In the genomic region with DNA sequence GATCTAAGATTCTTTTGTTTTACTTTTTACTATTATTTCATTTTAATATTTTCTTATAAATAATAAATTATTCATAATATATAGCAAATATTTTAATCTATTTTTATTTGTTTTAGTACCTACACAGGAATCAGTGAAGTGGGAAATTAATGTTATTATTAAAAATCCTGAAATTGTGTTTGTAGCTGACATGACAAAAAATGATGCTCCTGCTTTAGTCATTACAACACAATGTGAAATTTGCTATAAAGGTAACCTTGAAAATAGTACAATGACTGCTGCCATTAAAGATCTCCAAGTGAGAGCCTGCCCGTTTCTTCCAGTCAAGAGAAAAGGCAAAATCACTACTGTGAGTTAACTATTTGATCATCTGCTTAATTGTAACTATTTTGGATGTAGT, we compare ENCODE assay signal across 20 cellular contexts.
DNase-seq lines count a peak whose midpoint lies in the region; ATAC-seq, FAIRE-seq and TF ChIP-seq lines count a peak whose summit lies in the region.
"Had no signal": no experiment of that assay in that cellular context is flagged by ENCODE, and none has a peak within 500 bp of the region (broad histone marks: within the 10 kb centered on the region; RNA-seq: fewer than 3 reads in every experiment).

No MANE protein-coding gene starts in this region.

- TF ChIP-seq EP300 in HepG2 (IDR thresholded peaks at IDR 0.05; ENCODE audit: low read depth in 2 of 2, low read length in 2 of 2): no peak
- TF ChIP-seq EP300 in HepG2 (CRISPR knock-in tag; IDR thresholded peaks at IDR 0.05; ENCODE audit: borderline replicate concordance): no peak
- TF ChIP-seq EP300 in K562 (IDR thresholded peaks at IDR 0.05; ENCODE audit: low read length): no peak

- H3K9me3 ChIP-seq in HepG2 (ENCODE audit: low read length): no peaks in the 10 kb centered on the region
- no peaks in the 10 kb centered on the region for H3K9me3 ChIP-seq in right lobe of liver
- H3K9me3 ChIP-seq in K562 (replicated peaks; ENCODE audit: control insufficient read depth, insufficient read depth, low read depth, low read length): no peaks in the 10 kb centered on the region
- H3K9me3 ChIP-seq: Caco-2 had no signal

- H3K9me1 ChIP-seq in K562 (ENCODE audit: control insufficient read depth, insufficient read depth, low read length): no peaks in the 10 kb centered on the region

- no peak overlapping the region for H3K4me2 ChIP-seq in HepG2 (ENCODE audit: low read depth, low read length)
- no peak overlapping the region for H3K4me2 ChIP-seq in K562 (ENCODE audit: insufficient read depth, low read length)
- H3K4me2 ChIP-seq: GM23338 had no signal

- H3K27ac ChIP-seq in HepG2 (ENCODE audit: extremely low read length, insufficient read depth, low read length) (no peak overlapping the region), right lobe of liver (no peak overlapping the region), K562 (ENCODE audit: extremely low read depth, low read depth, low read length) (no peak overlapping the region), RWPE1 (no peak overlapping the region)
- H3K27ac ChIP-seq: 22Rv1 had no signal

- in situ Hi-C loops in HepG2 (cut with HindIII; ENCODE audit: extremely low pct_ligation_motif_present, low pct_unique_long_range_greater_than_20kb): no loop called here
- in situ Hi-C loops in K562 (cut with MboI): no loop called here

- TF ChIP-seq RAD21 in HepG2 (CRISPR knock-in tag; IDR thresholded peaks at IDR 0.05) (no peak), K562 (CRISPR knock-in tag; conservative IDR thresholded peaks at IDR 0.05 in 1 of 2, IDR thresholded peaks at IDR 0.05 in 1 of 2) (no peak)

- H3K4me3 ChIP-seq in HepG2 (replicated peaks in 1 of 3; ENCODE audit: insufficient read depth in 1 of 3, low read depth in 2 of 3, low read length in 3 of 3): no peak overlapping the region
- no peak overlapping the region for H3K4me3 ChIP-seq in right lobe of liver
- H3K4me3 ChIP-seq in K562: no peak overlapping the region
- H3K4me3 ChIP-seq: GM12878, GM23338 had no signal

- H4K20me1 ChIP-seq in HepG2 (ENCODE audit: insufficient read depth, low read length): no peaks in the 10 kb centered on the region
- no peaks in the 10 kb centered on the region for H4K20me1 ChIP-seq in K562 (replicated peaks; ENCODE audit: control insufficient read depth, insufficient read depth, low read length)

- TF ChIP-seq CTCF in HepG2 (CRISPR knock-in tag; IDR thresholded peaks at IDR 0.05): no peak
- TF ChIP-seq CTCF in right lobe of liver (IDR thresholded peaks at IDR 0.05): no peak
- TF ChIP-seq CTCF in K562 (IDR thresholded peaks at IDR 0.05 in 2 of 3, conservative IDR thresholded peaks at IDR 0.05 in 1 of 3; ENCODE audit: insufficient read depth in 2 of 3, low read depth in 1 of 3, low read length in 3 of 3): no peak
- TF ChIP-seq CTCF in RWPE1 (conservative IDR thresholded peaks at IDR 0.05; ENCODE audit: low read depth): no peak

- no peak overlapping the region for H2AFZ ChIP-seq in HepG2 (ENCODE audit: low read length)
- H2AFZ ChIP-seq in K562 (ENCODE audit: low read depth, low read length): no peak overlapping the region
- H2AFZ ChIP-seq: GM23338 had no signal

- CTCF ChIA-PET in HepG2 (lab: Yijun Ruan, JAX; ENCODE audit: low intra/inter-chr PET ratio, low total read pairs): no interaction called here
- CTCF ChIA-PET in K562 (lab: Yijun Ruan, JAX; ENCODE audit: low intra/inter-chr PET ratio): no interaction called here
- CTCF ChIA-PET in RWPE1 (lab: Yijun Ruan, JAX): interaction anchor here (0.7 kb wide), 1 partner anchor 19 kb away, joined by 3 read pairs; no protein-coding TSS in a partner anchor

- intact Hi-C loops in HepG2 (cut with micrococcal nuclease; ENCODE audit: unreplicated experiment) (no loop called here), right lobe of liver (cut with DNase I) (no loop called here), K562 (cut with micrococcal nuclease) (no loop called here)

- no peak for ATAC-seq in HepG2
- no peak for ATAC-seq in right lobe of liver
- no peak for ATAC-seq in K562
- no peak for ATAC-seq in GM18498 (IDR thresholded peaks at IDR 0.05; ENCODE audit: unreplicated experiment)
- no peak for ATAC-seq in HG02798 (IDR thresholded peaks at IDR 0.05; ENCODE audit: poor library complexity, unreplicated experiment)
- ATAC-seq: CD8-positive, alpha-beta T cell; GM12878; GM23338; HCT116 had no signal

- POLR2A ChIA-PET in HepG2 (lab: Yijun Ruan, JAX): no interaction called here
- POLR2A ChIA-PET in K562 (lab: Yijun Ruan, JAX): interaction anchor here (0.6 kb wide), 1 partner anchor 33 kb away, joined by 3 read pairs; no protein-coding TSS in a partner anchor
- POLR2A ChIA-PET in RWPE1 (lab: Yijun Ruan, JAX; ENCODE audit: low non-redundant PET): no interaction called here

- DNase-seq in HepG2 (ENCODE audit: low spot score) (no peak), right lobe of liver (no peak), RCC 7860 (ENCODE audit: low spot score) (no peak), K562 (ENCODE audit: extremely low read depth in 1 of 4, low spot score in 3 of 4) (no peak), OCI-M2 (lab: John Stamatoyannopoulos, UW; ENCODE audit: unreplicated experiment) (no peak), RWPE1 (ENCODE audit: low spot score) (no peak)
- DNase-seq: C1 segment of cervical spinal cord; Caco-2; CD8-positive, alpha-beta T cell; DMS153; DND-41; GDM1; H9 had no signal

- H3K36me3 ChIP-seq in HepG2 (replicated peaks in 1 of 2; ENCODE audit: control insufficient read depth in 1 of 2, insufficient read depth in 2 of 2, low read length in 2 of 2): peaks cover 1 to 13% of the 10 kb centered on the region in 2 experiments; a peak in 3 of 5 replicates
- H3K36me3 ChIP-seq in right lobe of liver: peaks cover 0 to 19% (median 0%) of the 10 kb centered on the region in 4 donors
- peaks cover 26% of the 10 kb centered on the region; the same call in 1 of the 3 replicates for H3K36me3 ChIP-seq in K562 (ENCODE audit: control insufficient read depth, insufficient read depth, low read length)

- H3K4me1 ChIP-seq in HepG2 (ENCODE audit: insufficient read depth, low read length) (no peaks in the 10 kb centered on the region), right lobe of liver (no peaks in the 10 kb centered on the region), K562 (replicated peaks in 1 of 2; ENCODE audit: control insufficient read depth in 2 of 2, insufficient read depth in 2 of 2, low read length in 2 of 2) (no peaks in the 10 kb centered on the region)
- H3K4me1 ChIP-seq: Caco-2 had no signal

- no peaks in the 10 kb centered on the region for H3K27me3 ChIP-seq in HepG2 (ENCODE audit: control insufficient read depth in 1 of 2, insufficient read depth in 2 of 2, low read length in 2 of 2)
- no peaks in the 10 kb centered on the region for H3K27me3 ChIP-seq in right lobe of liver
- H3K27me3 ChIP-seq in K562 (ENCODE audit: control insufficient read depth in 2 of 2, insufficient read depth in 2 of 2, low read length in 2 of 2): no peaks in the 10 kb centered on the region

- no peaks in the 10 kb centered on the region for H3K79me2 ChIP-seq in HepG2 (ENCODE audit: insufficient read depth, low read length)
- no peaks in the 10 kb centered on the region for H3K79me2 ChIP-seq in K562 (ENCODE audit: control insufficient read depth, insufficient read depth, low read length)

- FAIRE-seq in HepG2 (lab: Jason Lieb, UNC) (no peak), RCC 7860 (lab: Jason Lieb, UNC) (peak; percentile 39), K562 (lab: Jason Lieb, UNC) (no peak)
- FAIRE-seq: GM12878, GM18507 had no signal

- BruUV-seq in HepG2 (replicated peaks; lab: Mats Ljungman, UMichigan) (no TSS peak), K562 (replicated peaks; lab: Mats Ljungman, UMichigan) (no TSS peak)

- no peak overlapping the region for H3K9ac ChIP-seq in HepG2 (ENCODE audit: insufficient read depth, low read depth, low read length)
- no peak overlapping the region for H3K9ac ChIP-seq in K562 (ENCODE audit: insufficient read depth in 1 of 2, low read depth in 2 of 2, low read length in 2 of 2)

- WGBS in HepG2 (ENCODE audit: low lambda C conversion rate): 90% methylated on average over 1 of the region's 1 CpG
- WGBS in right lobe of liver (ENCODE audit: insufficient coverage, low coverage, low lambda C conversion rate, missing lambda C conversion rate): 94% methylated on average over 1 of the region's 1 CpG
- 92% methylated on average over 1 of the region's 1 CpG for WGBS in K562 (ENCODE audit: insufficient coverage, low coverage, missing lambda C conversion rate)

- TF ChIP-seq POLR2A in HepG2 (IDR thresholded peaks at IDR 0.05; ENCODE audit: insufficient read depth in 1 of 2, low read depth in 2 of 2, low read length in 2 of 2) (no peak), right lobe of liver (IDR thresholded peaks at IDR 0.05) (no peak), K562 (conservative IDR thresholded peaks at IDR 0.05) (no peak)

TF ChIP-seq in HepG2, 621 proteins besides CTCF, POLR2A, EP300 and RAD21 (continues in another document):
- no peak for TF ChIP-seq TOPORS (CRISPR knock-in tag; IDR thresholded peaks at IDR 0.05)
- TF ChIP-seq, protein P1, sequence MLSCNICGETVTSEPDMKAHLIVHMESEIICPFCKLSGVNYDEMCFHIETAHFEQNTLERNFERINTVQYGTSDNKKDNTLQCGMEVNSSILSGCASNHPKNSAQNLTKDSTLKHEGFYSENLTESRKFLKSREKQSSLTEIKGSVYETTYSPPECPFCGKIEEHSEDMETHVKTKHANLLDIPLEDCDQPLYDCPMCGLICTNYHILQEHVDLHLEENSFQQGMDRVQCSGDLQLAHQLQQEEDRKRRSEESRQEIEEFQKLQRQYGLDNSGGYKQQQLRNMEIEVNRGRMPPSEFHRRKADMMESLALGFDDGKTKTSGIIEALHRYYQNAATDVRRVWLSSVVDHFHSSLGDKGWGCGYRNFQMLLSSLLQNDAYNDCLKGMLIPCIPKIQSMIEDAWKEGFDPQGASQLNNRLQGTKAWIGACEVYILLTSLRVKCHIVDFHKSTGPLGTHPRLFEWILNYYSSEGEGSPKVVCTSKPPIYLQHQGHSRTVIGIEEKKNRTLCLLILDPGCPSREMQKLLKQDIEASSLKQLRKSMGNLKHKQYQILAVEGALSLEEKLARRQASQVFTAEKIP (CRISPR knock-in tag; IDR thresholded peaks at IDR 0.05; ENCODE audit: borderline replicate concordance): no peak

TF ChIP-seq in K562, 482 proteins besides CTCF, POLR2A, EP300 and RAD21 (continues in another document):
- no peak for TF ChIP-seq RBM15 (IDR thresholded peaks at IDR 0.05; ENCODE audit: insufficient read depth, low read length)
- no peak for TF ChIP-seq ARID2 (IDR thresholded peaks at IDR 0.05)
- no peak for TF ChIP-seq MIER1 (IDR thresholded peaks at IDR 0.05; ENCODE audit: low read depth)
- no peak for TF ChIP-seq MYBL2 (IDR thresholded peaks at IDR 0.05; ENCODE audit: low read depth)
- TF ChIP-seq MYBL2 (CRISPR knock-in tag; IDR thresholded peaks at IDR 0.05; ENCODE audit: borderline replicate concordance): no peak
- TF ChIP-seq ZKSCAN1 (IDR thresholded peaks at IDR 0.05; ENCODE audit: low read depth, low read length): no peak
